In genomic region chr4:2578106-2578505, GRCh38 we compare ENCODE assay signal across 29 cellular contexts.
"Had no signal": no experiment of that assay in that cellular context is flagged by ENCODE, and none has a peak within 500 bp of the region (broad histone marks: within the 10 kb centered on the region; RNA-seq: fewer than 3 reads in every experiment).

No MANE protein-coding gene starts in this region.

- H3K4me1 ChIP-seq: foreskin keratinocyte had no signal

- H3K27me3 Mint-ChIP-seq: naive thymus-derived CD4-positive, alpha-beta T cell; stimulated activated memory B cell treated with anti-CD40 and anti-IgM and Interleukin-4, amounts not matched to agents 10 μg/mL and 1 μg/mL and 100 μg/mL, for 72 hours had no signal

- ATAC-seq: esophagus mucosa; foreskin keratinocyte; gastroesophageal sphincter; heart left ventricle; left cardiac atrium; left lung; naive thymus-derived CD4-positive, alpha-beta T cell; sciatic nerve; stimulated activated memory B cell treated with anti-CD40 and anti-IgM and Interleukin-4, amounts not matched to agents 10 μg/mL and 1 μg/mL and 100 μg/mL, for 72 hours; stimulated activated naive CD8-positive, alpha-beta T cell treated with anti-CD3 and anti-CD28 coated beads, Interleukin-15, Interleukin-2, amounts not matched to agents 100 U/mL and 50 U/mL, for 24 hours had no signal

- H3K4me3 ChIP-seq: dorsolateral prefrontal cortex, gastroesophageal sphincter, heart left ventricle, left lung, ovary, testis, tibial artery, upper lobe of left lung had no signal

- H3K9me3 ChIP-seq: gastroesophageal sphincter, ovary, testis, tibial artery, upper lobe of left lung had no signal

- DNase-seq: dorsolateral prefrontal cortex; effector CD4-positive, alpha-beta T cell; foreskin keratinocyte; heart left ventricle; hippocampal formation; left cardiac atrium; left lung; mesenchymal stem cell; midbrain; naive thymus-derived CD4-positive, alpha-beta T cell; nucleus accumbens; ovary; posterior cingulate gyrus; stimulated activated CD4-positive, alpha-beta T cell treated with anti-CD3 and anti-CD28 coated beads, Interleukin-2, amount 100 ng/mL, for 24 hours; stimulated activated CD4-positive, alpha-beta T cell treated with anti-CD3 and anti-CD28 coated beads, Interleukin-4, amount 100 ng/mL, for 24 hours; stimulated activated naive CD8-positive, alpha-beta T cell treated with anti-CD3 and anti-CD28 coated beads, Interleukin-15, Interleukin-2, amounts not matched to agents 100 U/mL and 50 U/mL, for 24 hours; substantia nigra; testis; tibial artery; upper lobe of left lung had no signal

- FAIRE-seq: colon, islet of Langerhans, urothelium cell line had no signal

- H3K27me3 ChIP-seq: dorsolateral prefrontal cortex, foreskin keratinocyte, gastroesophageal sphincter, heart left ventricle, left lung, ovary, testis, tibial artery, upper lobe of left lung had no signal

- H3K36me3 ChIP-seq: left lung, ovary, tibial artery, upper lobe of left lung had no signal

- H3K27ac Mint-ChIP-seq: naive thymus-derived CD4-positive, alpha-beta T cell; nephron; stimulated activated memory B cell treated with anti-CD40 and anti-IgM and Interleukin-4, amounts not matched to agents 10 μg/mL and 1 μg/mL and 100 μg/mL, for 72 hours had no signal

- H3K27ac ChIP-seq: dorsolateral prefrontal cortex, epithelial cell of prostate, foreskin keratinocyte, gastroesophageal sphincter, heart left ventricle, left lung, ovary, testis, tibial artery, upper lobe of left lung had no signal

- H3K4me3 Mint-ChIP-seq: nephron; stimulated activated memory B cell treated with anti-CD40 and anti-IgM and Interleukin-4, amounts not matched to agents 10 μg/mL and 1 μg/mL and 100 μg/mL, for 72 hours had no signal
